ENCODE assay signal across 11 cellular contexts in the genomic region with DNA sequence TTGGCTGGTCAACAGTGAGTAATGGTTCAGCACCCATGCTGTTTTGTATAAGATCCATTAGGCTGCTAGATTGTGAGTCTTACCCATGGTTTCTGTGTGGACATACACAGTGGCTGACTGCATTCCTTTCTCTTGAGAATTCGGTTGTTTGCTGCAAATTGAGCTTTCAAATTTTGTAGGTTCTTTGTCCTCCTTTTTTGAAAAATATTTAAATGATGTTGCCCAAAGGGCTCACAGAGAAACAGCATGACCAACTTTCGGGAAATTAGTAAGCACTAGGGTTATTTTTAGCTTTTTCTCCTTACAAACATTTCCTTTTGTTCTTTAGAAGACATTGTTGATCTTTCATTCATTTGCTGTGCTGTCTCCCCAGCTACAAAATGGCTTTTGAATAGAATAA.
DNase-seq lines count a peak whose midpoint lies in the region; ATAC-seq and TF ChIP-seq lines count a peak whose summit lies in the region.
"Had no signal": no experiment of that assay in that cellular context is flagged by ENCODE, and none has a peak within 500 bp of the region (broad histone marks: within the 10 kb centered on the region; RNA-seq: fewer than 3 reads in every experiment).

No MANE protein-coding gene starts in this region.

- TF ChIP-seq EP300 in suprapubic skin (IDR thresholded peaks at IDR 0.05): no peak

- POLR2A ChIA-PET in activated CD4-positive, alpha-beta memory T cell treated with anti-CD3 and anti-CD28 coated beads, Interleukin-2, amount 10 ng/mL, durations not matched to agents 7 days and 5 days (lab: Charles Lee): no interaction called here

- H3K4me1 ChIP-seq in suprapubic skin (no peaks in the 10 kb centered on the region), neural progenitor cell (peaks cover 4% of the 10 kb centered on the region)

- no peaks in the 10 kb centered on the region for H3K27me3 Mint-ChIP-seq in natural killer cell treated with Interleukin-12 subunit alpha and Interleukin-12 subunit beta and Interleukin-15 and Interleukin-18, amount 100 ng/mL, for 72 hours
- H3K27me3 Mint-ChIP-seq in natural killer cell (ENCODE audit: low read depth in 2 of 2): no peaks in the 10 kb centered on the region
- H3K27me3 Mint-ChIP-seq in activated CD4-positive, alpha-beta memory T cell treated with anti-CD3 and anti-CD28 coated beads, Interleukin-2, amount 10 ng/mL, durations not matched to agents 7 days and 5 days: peaks cover 2% of the 10 kb centered on the region
- peaks cover 2% of the 10 kb centered on the region for H3K27me3 Mint-ChIP-seq in neural progenitor cell (ENCODE audit: insufficient read depth, low read depth)
- H3K27me3 Mint-ChIP-seq: activated naive CD8-positive, alpha-beta T cell treated with anti-CD3 and anti-CD28 coated beads, Interleukin-2, amount 10 ng/mL, durations not matched to agents 7 days and 5 days; type B pancreatic cell had no signal

- H3K27ac ChIP-seq in layer of hippocampus (ENCODE audit: low read depth, low read length) (peak overlapping the region; percentile 97), suprapubic skin (no peak overlapping the region), neural progenitor cell (no peak overlapping the region)

- TF ChIP-seq CTCF in natural killer cell (IDR thresholded peaks at IDR 0.05) (no peak), choroid plexus epithelial cell (conservative IDR thresholded peaks at IDR 0.05; ENCODE audit: low read depth, low read length) (no peak), suprapubic skin (IDR thresholded peaks at IDR 0.05) (no peak), neural progenitor cell (IDR thresholded peaks at IDR 0.05) (no peak)

- no peak overlapping the region for H3K27ac Mint-ChIP-seq in natural killer cell treated with Interleukin-12 subunit alpha and Interleukin-12 subunit beta and Interleukin-15 and Interleukin-18, amount 100 ng/mL, for 72 hours
- no peak overlapping the region for H3K27ac Mint-ChIP-seq in natural killer cell
- H3K27ac Mint-ChIP-seq in activated CD4-positive, alpha-beta memory T cell treated with anti-CD3 and anti-CD28 coated beads, Interleukin-2, amount 10 ng/mL, durations not matched to agents 7 days and 5 days: no peak overlapping the region
- H3K27ac Mint-ChIP-seq in neural progenitor cell: no peak overlapping the region
- H3K27ac Mint-ChIP-seq: activated naive CD8-positive, alpha-beta T cell treated with anti-CD3 and anti-CD28 coated beads, Interleukin-2, amount 10 ng/mL, durations not matched to agents 7 days and 5 days; type B pancreatic cell had no signal

- TF ChIP-seq POLR2A in GM18505 (IDR thresholded peaks at IDR 0.05; ENCODE audit: borderline replicate concordance, extremely low read depth, insufficient read depth, insufficient read length): no peak
- TF ChIP-seq POLR2A in suprapubic skin (IDR thresholded peaks at IDR 0.05): no peak

- H3K4me3 Mint-ChIP-seq in natural killer cell treated with Interleukin-12 subunit alpha and Interleukin-12 subunit beta and Interleukin-15 and Interleukin-18, amount 100 ng/mL, for 72 hours: peak overlapping the region; percentile 7
- H3K4me3 Mint-ChIP-seq in natural killer cell: no peak overlapping the region
- H3K4me3 Mint-ChIP-seq in activated CD4-positive, alpha-beta memory T cell treated with anti-CD3 and anti-CD28 coated beads, Interleukin-2, amount 10 ng/mL, durations not matched to agents 7 days and 5 days: no peak overlapping the region
- H3K4me3 Mint-ChIP-seq in neural progenitor cell: no peak overlapping the region
- H3K4me3 Mint-ChIP-seq: activated naive CD8-positive, alpha-beta T cell treated with anti-CD3 and anti-CD28 coated beads, Interleukin-2, amount 10 ng/mL, durations not matched to agents 7 days and 5 days; type B pancreatic cell had no signal

- no peak for ATAC-seq in natural killer cell treated with Interleukin-12 subunit alpha and Interleukin-12 subunit beta and Interleukin-15 and Interleukin-18, amount 100 ng/mL, for 72 hours
- ATAC-seq in natural killer cell (no peak), GM18505 (IDR thresholded peaks at IDR 0.05; ENCODE audit: unreplicated experiment) (no peak)
- ATAC-seq: Panc1 had no signal

- H3K4me2 ChIP-seq in neural progenitor cell: no peak overlapping the region

- no peak overlapping the region for H2AFZ ChIP-seq in neural progenitor cell (replicated peaks)

- H3K36me3 Mint-ChIP-seq in natural killer cell treated with Interleukin-12 subunit alpha and Interleukin-12 subunit beta and Interleukin-15 and Interleukin-18, amount 100 ng/mL, for 72 hours: peaks cover 9% of the 10 kb centered on the region
- H3K36me3 Mint-ChIP-seq in natural killer cell (no peaks in the 10 kb centered on the region), neural progenitor cell (peaks cover 39% of the 10 kb centered on the region)
- peaks cover 24% of the 10 kb centered on the region for H3K36me3 Mint-ChIP-seq in activated CD4-positive, alpha-beta memory T cell treated with anti-CD3 and anti-CD28 coated beads, Interleukin-2, amount 10 ng/mL, durations not matched to agents 7 days and 5 days (ENCODE audit: low read depth)

- H3K9ac ChIP-seq in neural progenitor cell: no peak overlapping the region

- H3K36me3 ChIP-seq in suprapubic skin (peaks cover 2% of the 10 kb centered on the region), neural progenitor cell (no peaks in the 10 kb centered on the region)

- H3K4me3 ChIP-seq in choroid plexus epithelial cell (ENCODE audit: low read depth, low read length): no peak overlapping the region
- no peak overlapping the region for H3K4me3 ChIP-seq in suprapubic skin
- H3K4me3 ChIP-seq in neural progenitor cell: no peak overlapping the region

- CTCF ChIA-PET in activated CD4-positive, alpha-beta memory T cell treated with anti-CD3 and anti-CD28 coated beads, Interleukin-2, amount 10 ng/mL, durations not matched to agents 7 days and 5 days (lab: Charles Lee): no interaction called here

- no peak for DNase-seq in natural killer cell treated with Interleukin-12 subunit alpha and Interleukin-12 subunit beta and Interleukin-15 and Interleukin-18, amount 100 ng/mL, for 72 hours (ENCODE audit: low spot score)
- DNase-seq in natural killer cell (no peak), choroid plexus epithelial cell (ENCODE audit: low read depth) (peak; percentile 86), suprapubic skin (ENCODE audit: low spot score in 2 of 2) (no peak), neural progenitor cell (ENCODE audit: low spot score) (no peak)
- no peak for DNase-seq in activated CD4-positive, alpha-beta memory T cell treated with anti-CD3 and anti-CD28 coated beads, Interleukin-2, amount 10 ng/mL, durations not matched to agents 7 days and 5 days
- DNase-seq: activated naive CD8-positive, alpha-beta T cell treated with anti-CD3 and anti-CD28 coated beads, Interleukin-2, amount 10 ng/mL, durations not matched to agents 7 days and 5 days had no signal

- H3K4me1 Mint-ChIP-seq in natural killer cell treated with Interleukin-12 subunit alpha and Interleukin-12 subunit beta and Interleukin-15 and Interleukin-18, amount 100 ng/mL, for 72 hours (ENCODE audit: low read depth in 2 of 2): peaks cover 14 to 25% of the 10 kb centered on the region in 2 donors
- peaks cover 6 to 10% of the 10 kb centered on the region in 2 donors for H3K4me1 Mint-ChIP-seq in natural killer cell
- peaks cover 41% of the 10 kb centered on the region for H3K4me1 Mint-ChIP-seq in activated CD4-positive, alpha-beta memory T cell treated with anti-CD3 and anti-CD28 coated beads, Interleukin-2, amount 10 ng/mL, durations not matched to agents 7 days and 5 days
- peaks cover 4% of the 10 kb centered on the region for H3K4me1 Mint-ChIP-seq in neural progenitor cell

- intact Hi-C loops in natural killer cell (cut with micrococcal nuclease): no loop called here

- no peaks in the 10 kb centered on the region for H3K79me2 ChIP-seq in neural progenitor cell (ENCODE audit: low read depth)

- H3K27me3 ChIP-seq in layer of hippocampus (ENCODE audit: control insufficient read depth, insufficient read depth, low read length) (no peaks in the 10 kb centered on the region), suprapubic skin (no peaks in the 10 kb centered on the region), neural progenitor cell (no peaks in the 10 kb centered on the region)

- WGBS in suprapubic skin: 71% methylated on average over 2 of the region's 2 CpGs

- no peaks in the 10 kb centered on the region for H3K9me3 Mint-ChIP-seq in natural killer cell treated with Interleukin-12 subunit alpha and Interleukin-12 subunit beta and Interleukin-15 and Interleukin-18, amount 100 ng/mL, for 72 hours
- H3K9me3 Mint-ChIP-seq in natural killer cell (no peaks in the 10 kb centered on the region), neural progenitor cell (peaks cover 9% of the 10 kb centered on the region)
- H3K9me3 Mint-ChIP-seq in activated CD4-positive, alpha-beta memory T cell treated with anti-CD3 and anti-CD28 coated beads, Interleukin-2, amount 10 ng/mL, durations not matched to agents 7 days and 5 days: peaks cover 4% of the 10 kb centered on the region
- H3K9me3 Mint-ChIP-seq: type B pancreatic cell had no signal

- no peaks in the 10 kb centered on the region for H3K9me3 ChIP-seq in suprapubic skin
- no peaks in the 10 kb centered on the region for H3K9me3 ChIP-seq in neural progenitor cell (ENCODE audit: low read depth)

- H4K20me1 ChIP-seq in neural progenitor cell (ENCODE audit: low read depth): no peaks in the 10 kb centered on the region

- no peaks in the 10 kb centered on the region for H3F3A ChIP-seq in neural progenitor cell (ENCODE audit: low read depth)
